1 cellular context compared by ENCODE assay signal in the genomic region with DNA sequence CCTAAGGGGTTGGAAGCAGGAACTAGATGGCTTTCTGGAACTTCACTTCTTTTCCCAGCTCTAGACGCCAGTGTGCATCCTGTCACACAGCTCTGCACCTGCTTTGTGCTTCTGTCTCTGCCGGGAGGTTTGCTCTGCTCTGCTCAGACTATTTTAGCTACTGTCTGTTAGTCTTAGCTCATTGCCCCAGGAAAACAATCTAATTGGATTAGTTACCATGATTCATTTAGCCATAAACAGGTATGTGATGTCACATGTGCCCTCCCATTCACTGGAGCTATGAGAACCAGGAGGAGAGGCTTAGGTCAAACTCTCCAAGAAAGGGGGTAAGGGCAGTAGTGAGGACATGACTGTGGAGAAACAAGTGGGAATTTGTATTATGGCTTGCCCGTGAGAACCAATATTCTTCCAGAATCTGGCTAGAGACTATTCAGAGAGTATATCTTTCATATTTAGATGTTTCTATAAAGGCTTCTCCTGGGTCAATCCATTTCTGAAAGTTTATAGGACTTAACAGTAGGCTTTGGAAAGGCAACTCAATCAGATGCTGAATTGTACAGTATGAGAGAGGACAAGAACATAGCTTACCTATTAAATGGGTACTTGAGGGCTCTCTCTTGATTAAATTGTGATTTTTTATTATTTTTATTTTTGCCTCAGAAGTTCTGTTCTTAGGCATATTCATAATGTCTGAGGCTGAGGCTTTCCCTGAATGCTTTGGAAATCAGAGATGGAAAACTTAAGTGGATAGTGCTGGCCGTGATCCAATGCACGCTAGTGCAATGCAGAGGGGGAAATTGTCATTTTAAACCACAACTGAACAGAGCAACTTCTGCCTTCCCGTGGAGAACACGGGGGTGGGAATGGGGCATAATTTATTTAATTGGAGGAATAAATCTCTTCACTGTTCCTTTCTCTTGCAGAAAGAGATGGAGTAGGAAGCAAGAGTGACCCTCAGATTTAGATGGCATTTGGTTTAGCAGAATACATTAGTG.
TF ChIP-seq lines count a peak whose summit lies in the region.

No MANE protein-coding gene starts in this region.

TF ChIP-seq in IMR-90, 13 proteins besides CTCF, POLR2A, EP300 and RAD21:
- no peak for TF ChIP-seq RCOR1 (IDR thresholded peaks at IDR 0.05; ENCODE audit: insufficient replicate concordance, low read length)
- no peak for TF ChIP-seq NFE2L2 (IDR thresholded peaks at IDR 0.05; ENCODE audit: low read depth, low read length)
- TF ChIP-seq CEBPB (IDR thresholded peaks at IDR 0.05; ENCODE audit: low read depth, low read length) = no peak
- TF ChIP-seq MXI1 (IDR thresholded peaks at IDR 0.05; ENCODE audit: borderline replicate concordance, low read depth, low read length) = no peak
- TF ChIP-seq, protein P1, sequence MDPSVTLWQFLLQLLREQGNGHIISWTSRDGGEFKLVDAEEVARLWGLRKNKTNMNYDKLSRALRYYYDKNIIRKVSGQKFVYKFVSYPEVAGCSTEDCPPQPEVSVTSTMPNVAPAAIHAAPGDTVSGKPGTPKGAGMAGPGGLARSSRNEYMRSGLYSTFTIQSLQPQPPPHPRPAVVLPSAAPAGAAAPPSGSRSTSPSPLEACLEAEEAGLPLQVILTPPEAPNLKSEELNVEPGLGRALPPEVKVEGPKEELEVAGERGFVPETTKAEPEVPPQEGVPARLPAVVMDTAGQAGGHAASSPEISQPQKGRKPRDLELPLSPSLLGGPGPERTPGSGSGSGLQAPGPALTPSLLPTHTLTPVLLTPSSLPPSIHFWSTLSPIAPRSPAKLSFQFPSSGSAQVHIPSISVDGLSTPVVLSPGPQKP (IDR thresholded peaks at IDR 0.05; ENCODE audit: borderline replicate concordance, low read depth, low read length) = no peak
- no peak for TF ChIP-seq RFX5 (IDR thresholded peaks at IDR 0.05; ENCODE audit: low read depth, low read length)
- TF ChIP-seq, protein P2, sequence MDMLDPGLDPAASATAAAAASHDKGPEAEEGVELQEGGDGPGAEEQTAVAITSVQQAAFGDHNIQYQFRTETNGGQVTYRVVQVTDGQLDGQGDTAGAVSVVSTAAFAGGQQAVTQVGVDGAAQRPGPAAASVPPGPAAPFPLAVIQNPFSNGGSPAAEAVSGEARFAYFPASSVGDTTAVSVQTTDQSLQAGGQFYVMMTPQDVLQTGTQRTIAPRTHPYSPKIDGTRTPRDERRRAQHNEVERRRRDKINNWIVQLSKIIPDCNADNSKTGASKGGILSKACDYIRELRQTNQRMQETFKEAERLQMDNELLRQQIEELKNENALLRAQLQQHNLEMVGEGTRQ (IDR thresholded peaks at IDR 0.05; ENCODE audit: low read depth, low read length) = no peak
- no peak for TF ChIP-seq MAZ (IDR thresholded peaks at IDR 0.05; ENCODE audit: borderline replicate concordance, low read depth, low read length)
- no peak for TF ChIP-seq MAFK (IDR thresholded peaks at IDR 0.05; ENCODE audit: low read depth, low read length)
- no peak for TF ChIP-seq FOS (IDR thresholded peaks at IDR 0.05; ENCODE audit: low read depth, low read length)
- TF ChIP-seq SMC3 (IDR thresholded peaks at IDR 0.05; ENCODE audit: low read depth, low read length) = no peak
- no peak for TF ChIP-seq BHLHE40 (IDR thresholded peaks at IDR 0.05; ENCODE audit: low read depth, low read length)
- TF ChIP-seq CHD1 (IDR thresholded peaks at IDR 0.05; ENCODE audit: low read depth, low read length) = no peak
